8 cellular contexts compared by ENCODE assay signal in the genomic region with DNA sequence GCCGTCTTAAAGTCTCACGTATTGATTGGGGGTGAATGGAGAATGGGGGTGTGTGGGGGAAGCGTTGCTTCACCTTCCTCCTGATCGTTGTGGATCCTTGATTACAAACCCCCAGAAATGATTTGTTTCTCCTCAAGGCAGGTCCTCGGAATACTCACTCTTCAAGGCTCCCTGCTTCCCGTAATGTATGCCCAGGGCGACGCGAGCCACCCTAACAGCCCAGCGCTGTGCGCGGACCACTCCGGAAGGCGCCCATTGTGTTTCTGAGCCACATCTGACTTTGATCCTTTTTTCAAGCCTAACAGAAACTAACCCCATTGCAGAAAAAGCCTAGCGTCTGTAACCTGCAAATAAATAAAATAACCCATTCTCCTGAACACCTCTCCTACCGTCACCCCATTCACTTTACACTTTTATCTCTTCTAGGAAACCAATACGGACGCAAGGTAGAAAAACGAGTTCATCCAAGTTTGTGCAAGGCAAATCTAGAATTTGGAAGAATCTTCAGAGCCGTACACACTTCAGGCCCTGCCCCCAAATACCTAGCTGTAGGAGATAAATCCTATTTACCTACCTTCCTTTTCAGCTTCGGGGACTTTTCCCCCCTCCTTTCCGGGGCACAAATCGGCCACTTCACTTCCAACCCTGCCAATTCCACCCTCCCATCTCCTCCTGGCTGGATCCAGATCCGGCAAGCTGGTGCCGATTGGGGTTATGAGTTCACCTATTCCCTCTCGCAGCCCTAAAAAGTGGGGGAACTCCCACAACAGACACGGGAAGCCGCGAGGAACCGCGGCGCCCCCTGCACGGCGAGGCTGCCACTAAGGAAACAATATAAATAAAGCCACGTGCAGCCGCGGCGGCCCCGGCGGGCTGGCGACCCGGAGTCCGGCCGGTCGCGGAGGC. TPM values are rescaled to one million over a fixed set of nuclear protein-coding genes. Genes with fewer than 3 reads are reported as not detected.
DNase-seq lines count a peak whose midpoint lies in the region; ATAC-seq and TF ChIP-seq lines count a peak whose summit lies in the region.

No MANE protein-coding gene starts in this region.

- peak; percentile 43 for DNase-seq in GM06990 (ENCODE audit: extremely low read depth, insufficient read length)
- DNase-seq in MM.1S, result peak; percentile 16
- DNase-seq in T47D (ENCODE audit: low read depth in 1 of 2, low spot score in 1 of 2), result peak; percentile 24 to 39
- DNase-seq in left lung, result peak in 1 of 2 donors; percentile 35
- DNase-seq in upper lobe of right lung, result peak; percentile 67
- no peak for DNase-seq in NCI-H146 (lab: John Stamatoyannopoulos, UW)
- DNase-seq in stimulated activated CD4-positive, alpha-beta T cell treated with anti-CD3 and anti-CD28 coated beads, Interleukin-4, amount 100 ng/mL, for 4 hours, result no peak
- DNase-seq in KG1 (lab: John Stamatoyannopoulos, UW), result no peak

- H3F3A ChIP-seq in MM.1S (ENCODE audit: insufficient read depth, low read length), result no peaks in the 10 kb centered on the region

- intact Hi-C loops in left lung (cut with DNase I) (no loop called here), upper lobe of right lung (cut with DNase I) (no loop called here)

- H3K27ac ChIP-seq in MM.1S (ENCODE audit: low read length) (no peak overlapping the region), left lung (peak overlapping the region; percentile 67 to 85), upper lobe of right lung (peak overlapping the region; percentile 73)

- H3K9ac ChIP-seq in MM.1S (ENCODE audit: low read length), result peak overlapping the region; percentile 25; the same call in 1 of the 2 replicates

- no peaks in the 10 kb centered on the region for H3K79me2 ChIP-seq in MM.1S (ENCODE audit: low read length)

- in situ Hi-C loops in T47D (cut with HindIII; ENCODE audit: low pct_unique_long_range_greater_than_20kb, low sequenced_read_pairs), result no loop called here

- H3K4me1 ChIP-seq in MM.1S (ENCODE audit: low read length), result 0 out of 2 replicates have a peak, but pooled peaks cover 5% of the 10 kb centered on the region
- peaks cover 3 to 22% of the 10 kb centered on the region in 2 donors for H3K4me1 ChIP-seq in left lung
- H3K4me1 ChIP-seq in upper lobe of right lung, result peaks cover 4% of the 10 kb centered on the region

- peaks cover 3% of the 10 kb centered on the region for H3K27me3 ChIP-seq in GM06990 (replicated peaks; ENCODE audit: control insufficient read depth, insufficient read depth, low read length)
- H3K27me3 ChIP-seq in MM.1S (replicated peaks; ENCODE audit: insufficient read depth, low read length), result peaks cover 12% of the 10 kb centered on the region; the same call in 1 of the 2 replicates
- H3K27me3 ChIP-seq in left lung, result peaks cover 0 to 76% of the 10 kb centered on the region in 2 donors
- no peaks in the 10 kb centered on the region for H3K27me3 ChIP-seq in upper lobe of right lung

- H3K36me3 ChIP-seq in GM06990 (ENCODE audit: control insufficient read depth, insufficient read depth, low read length) (no peaks in the 10 kb centered on the region), MM.1S (replicated peaks; ENCODE audit: insufficient read depth, low read length) (no peaks in the 10 kb centered on the region), left lung (no peaks in the 10 kb centered on the region), upper lobe of right lung (no peaks in the 10 kb centered on the region)

- peak; percentile 2 for TF ChIP-seq CTCF in GM06990 (IDR thresholded peaks at IDR 0.05; ENCODE audit: insufficient read depth, low read length, poor library complexity, severe bottlenecking)
- TF ChIP-seq CTCF in MM.1S (IDR thresholded peaks at IDR 0.05; ENCODE audit: low read length), result peak; percentile 20; the same call in 1 of the 2 replicates
- TF ChIP-seq CTCF in left lung (IDR thresholded peaks at IDR 0.05), result no peak
- no peak for TF ChIP-seq CTCF in upper lobe of right lung (IDR thresholded peaks at IDR 0.05)

- no peaks in the 10 kb centered on the region for H3K9me2 ChIP-seq in MM.1S (replicated peaks; ENCODE audit: insufficient read depth, low read length)

- H3K4me3 ChIP-seq in GM06990 (replicated peaks; ENCODE audit: low read depth, low read length), result peak overlapping the region; percentile 64
- H3K4me3 ChIP-seq in MM.1S (ENCODE audit: low read length), result peak overlapping the region; percentile 75
- peak overlapping the region; percentile 65 to 92 for H3K4me3 ChIP-seq in left lung
- H3K4me3 ChIP-seq in upper lobe of right lung, result peak overlapping the region; percentile 77

- H4K20me1 ChIP-seq in MM.1S (ENCODE audit: insufficient read depth, low read length), result no peaks in the 10 kb centered on the region

- H3K9me3 ChIP-seq in MM.1S (replicated peaks; ENCODE audit: insufficient read depth, low read length) (no peaks in the 10 kb centered on the region), left lung (no peaks in the 10 kb centered on the region), upper lobe of right lung (no peaks in the 10 kb centered on the region)

- H2AFZ ChIP-seq in MM.1S (ENCODE audit: low read length), result peak overlapping the region; percentile 97

- peak; percentile 24 for ATAC-seq in left lung
- ATAC-seq in upper lobe of right lung, result peak; percentile 19

- H3K4me2 ChIP-seq in MM.1S (ENCODE audit: low read depth, low read length), result peak overlapping the region; percentile 100

RNA-seq across cellular contexts. Expression of a gene that starts 1.1 kb away (rescaled TPM):
- total RNA-seq in left lung, result 10 to 100 TPM in 1 of 2 donors, 1 to 10 TPM in 1; 7.5 to 10.7 TPM
- 8.6 TPM for total RNA-seq in upper lobe of right lung

Comparison
In these comparisons a context has a peak if more than half of its experiments do, and no peak if none do; other contexts are left out.
1. DNase-seq: peak in GM06990 (single experiment), MM.1S (single experiment), T47D (2 of 2) and upper lobe of right lung (single experiment); none in NCI-H146 (single experiment), stimulated activated CD4-positive, alpha-beta T cell treated with anti-CD3 and anti-CD28 coated beads, Interleukin-4, amount 100 ng/mL, for 4 hours (0 of 2) and KG1 (single experiment).
2. CTCF ChIP-seq: peak in GM06990 (single experiment) and MM.1S (single experiment); none in left lung (0 of 2) and upper lobe of right lung (single experiment).
3. Peak in every context shown above with its lines, with median percentiles within 50 percentile points of each other: H3K4me3 ChIP-seq.